8 cellular contexts compared by ENCODE assay signal in genomic region chr5:64769856-64770255, GRCh38. TPM values are rescaled to one million over a fixed set of nuclear protein-coding genes. Genes with fewer than 3 reads are reported as not detected.
DNase-seq lines count a peak whose midpoint lies in the region; ATAC-seq and TF ChIP-seq lines count a peak whose summit lies in the region.

No MANE protein-coding gene starts in this region.

- H3K4me1 Mint-ChIP-seq in progenitor cell of endocrine pancreas (ENCODE audit: low read depth) = peaks cover 21% of the 10 kb centered on the region

- H3K9me3 ChIP-seq in Peyer's patch = no peaks in the 10 kb centered on the region

- in situ Hi-C loops in ACHN (cut with HindIII; ENCODE audit: low pct_ligation_motif_present, low pct_unique_long_range_greater_than_20kb, low sequenced_read_pairs) = no loop called here

- TF ChIP-seq POLR2A in Peyer's patch (IDR thresholded peaks at IDR 0.05) = no peak

- peak overlapping the region; percentile 99 for H3K27ac Mint-ChIP-seq in progenitor cell of endocrine pancreas

- DNase-seq in GM06990 (ENCODE audit: extremely low read depth, insufficient read length) (no peak), Peyer's patch (no peak), epithelial cell of proximal tubule (ENCODE audit: low read depth) (no peak), progenitor cell of endocrine pancreas (ENCODE audit: low spot score, unreplicated experiment) (no peak), ACHN (no peak), cerebellar nuclear complex (lab: John Stamatoyannopoulos, UW) (no peak)

- TF ChIP-seq CTCF in GM06990 (IDR thresholded peaks at IDR 0.05; ENCODE audit: insufficient read depth, low read length, poor library complexity, severe bottlenecking) (no peak), Peyer's patch (IDR thresholded peaks at IDR 0.05) (no peak), epithelial cell of proximal tubule (conservative IDR thresholded peaks at IDR 0.05; ENCODE audit: low read depth, low read length) (no peak), progenitor cell of endocrine pancreas (IDR thresholded peaks at IDR 0.05; ENCODE audit: unreplicated experiment) (no peak)

- no peaks in the 10 kb centered on the region for H3K9me3 Mint-ChIP-seq in progenitor cell of endocrine pancreas (ENCODE audit: low read depth)

- peaks cover 2% of the 10 kb centered on the region for H3K36me3 Mint-ChIP-seq in progenitor cell of endocrine pancreas (ENCODE audit: insufficient read depth)

- H3K4me3 Mint-ChIP-seq in progenitor cell of endocrine pancreas (ENCODE audit: low read depth) = peak overlapping the region; percentile 97

- peaks cover 0 to 41% (median 5%) of the 10 kb centered on the region in 4 donors for H3K4me1 ChIP-seq in Peyer's patch

- H3K36me3 ChIP-seq in GM06990 (ENCODE audit: control insufficient read depth, insufficient read depth, low read length) = no peaks in the 10 kb centered on the region
- no peaks in the 10 kb centered on the region for H3K36me3 ChIP-seq in Peyer's patch

- peak overlapping the region; percentile 97 for H3K4me3 ChIP-seq in GM06990 (replicated peaks; ENCODE audit: low read depth, low read length)
- peak overlapping the region; percentile 65 to 86 (median 76) for H3K4me3 ChIP-seq in Peyer's patch
- H3K4me3 ChIP-seq in epithelial cell of proximal tubule (ENCODE audit: low read depth, low read length) = peak overlapping the region; percentile 75

- H3K27me3 ChIP-seq in GM06990 (replicated peaks; ENCODE audit: control insufficient read depth, insufficient read depth, low read length) = no peaks in the 10 kb centered on the region
- no peaks in the 10 kb centered on the region for H3K27me3 ChIP-seq in Peyer's patch

- H3K27me3 Mint-ChIP-seq in progenitor cell of endocrine pancreas = no peaks in the 10 kb centered on the region

- no peak overlapping the region for H3K27ac ChIP-seq in Peyer's patch

- ATAC-seq in HG02798 (IDR thresholded peaks at IDR 0.05; ENCODE audit: poor library complexity, unreplicated experiment) = no peak
- ATAC-seq in GM21447 (IDR thresholded peaks at IDR 0.05; ENCODE audit: unreplicated experiment) = no peak

RNA-seq across cellular contexts. Expression of gene CWC27, which starts 1.1 kb away (rescaled TPM):
- total RNA-seq in Peyer's patch (10 to 100 TPM; 10.9 to 24.8 (median 13.6) TPM), epithelial cell of proximal tubule (13.5 and 17.6 TPM in 2 replicates), progenitor cell of endocrine pancreas (33.4 and 33.9 TPM in 2 replicates)

RNA-seq across cellular contexts. Expression of gene SREK1IP1, which starts 1.4 kb away (rescaled TPM):
- total RNA-seq in Peyer's patch (1 to 10 TPM; 5.8 to 7.0 (median 6.6) TPM), epithelial cell of proximal tubule (5.9 and 6.2 TPM in 2 replicates), progenitor cell of endocrine pancreas (25.8 and 26.5 TPM in 2 replicates)
